Comparison of ENCODE assay signal across 24 cellular contexts in the genomic region with DNA sequence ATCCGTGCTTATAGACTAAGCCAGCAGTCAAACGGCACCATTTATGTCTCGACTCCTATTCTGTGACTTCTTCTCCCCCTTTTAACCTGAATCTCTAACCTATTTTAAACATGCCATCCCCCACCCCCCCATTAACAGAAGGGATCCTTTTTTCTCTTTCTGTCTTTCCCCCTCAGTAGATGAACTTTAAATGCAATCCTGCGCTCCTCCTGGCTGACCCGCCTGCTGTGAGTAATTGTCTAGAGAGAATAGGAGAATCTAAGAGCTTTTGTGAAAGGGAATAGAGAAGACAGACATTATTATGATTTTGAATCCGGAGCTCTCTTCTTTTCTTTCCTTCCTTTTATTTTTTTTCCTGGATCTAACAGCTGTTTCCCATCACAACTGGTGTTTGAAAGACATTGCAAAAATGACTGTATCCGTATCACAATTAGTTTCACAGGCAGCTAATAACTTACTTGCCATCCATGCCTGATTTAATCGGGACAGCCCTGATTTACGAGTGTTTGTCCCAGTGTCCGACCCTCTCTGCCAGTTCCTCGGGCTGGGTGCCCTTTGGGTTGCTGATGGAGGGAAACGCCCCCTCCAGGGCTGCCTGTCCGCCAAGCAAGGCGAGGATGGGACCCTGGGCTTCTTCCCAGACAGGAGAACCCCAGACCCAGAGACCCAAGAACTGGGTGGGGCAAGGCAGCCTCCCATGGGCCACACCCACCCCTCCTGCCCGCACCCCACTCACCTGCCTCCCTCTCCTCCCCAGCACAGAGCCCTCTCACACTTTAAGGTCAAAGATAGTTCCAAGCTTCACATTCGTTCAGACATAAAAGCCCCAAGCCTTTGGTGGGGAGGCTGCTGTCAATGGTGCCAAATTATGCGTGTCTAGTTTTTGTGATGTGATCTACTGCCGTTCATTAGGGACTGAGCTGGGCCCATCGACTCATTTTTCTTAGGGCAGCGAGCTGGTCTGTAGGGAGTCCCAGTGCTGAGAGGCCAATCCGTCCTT.
DNase-seq lines count a peak whose midpoint lies in the region; ATAC-seq and TF ChIP-seq lines count a peak whose summit lies in the region.
"Had no signal": no experiment of that assay in that cellular context is flagged by ENCODE, and none has a peak within 500 bp of the region (broad histone marks: within the 10 kb centered on the region; RNA-seq: fewer than 3 reads in every experiment).

No MANE protein-coding gene starts in this region.

- H3K27me3 ChIP-seq in HUES48 (ENCODE audit: control insufficient read depth, insufficient read depth, low read length): no peaks in the 10 kb centered on the region
- H3K27me3 ChIP-seq: ascending aorta, esophagus squamous epithelium, transverse colon had no signal

- no peak overlapping the region for H3K9ac ChIP-seq in HUES48 (ENCODE audit: low read depth, low read length)

- no peak for ATAC-seq in GM21786 (IDR thresholded peaks at IDR 0.05; ENCODE audit: unreplicated experiment)
- no peak for ATAC-seq in HG03565 (IDR thresholded peaks at IDR 0.05; ENCODE audit: unreplicated experiment)

- no peaks in the 10 kb centered on the region for H3K36me3 Mint-ChIP-seq in nephron progenitor cell (ENCODE audit: low read depth)
- H3K36me3 Mint-ChIP-seq in type B pancreatic cell: no peaks in the 10 kb centered on the region
- H3K36me3 Mint-ChIP-seq: activated naive CD8-positive, alpha-beta T cell treated with anti-CD3 and anti-CD28 coated beads for 36 hours; IgD-negative memory B cell had no signal

- H3K27ac ChIP-seq in HUES48 (ENCODE audit: low read depth, low read length): peak overlapping the region; percentile 55
- H3K27ac ChIP-seq: C4-2B had no signal

- H3K9me3 ChIP-seq in HUES48 (ENCODE audit: control insufficient read depth, insufficient read depth, low read length): no peaks in the 10 kb centered on the region
- H3K9me3 ChIP-seq: ascending aorta, Caco-2, esophagus squamous epithelium, transverse colon had no signal

- H3K4me1 Mint-ChIP-seq in nephron progenitor cell (peaks cover 72% of the 10 kb centered on the region), type B pancreatic cell (ENCODE audit: unreplicated experiment) (peaks cover 57% of the 10 kb centered on the region)
- H3K4me1 Mint-ChIP-seq: IgD-negative memory B cell had no signal

- 0 out of 2 replicates have a peak overlapping the region, but pooled peaks have one; percentile 5 for H3K4me3 ChIP-seq in HUES48 (ENCODE audit: low read depth, low read length)
- H3K4me3 ChIP-seq: ascending aorta, esophagus squamous epithelium, transverse colon had no signal

- DNase-seq in NCI-H2227 treated with DMSO at 0.1 percent for 48 hours (lab: John Stamatoyannopoulos, UW): peak; percentile 93
- DNase-seq in nephron progenitor cell: no peak
- DNase-seq in type B pancreatic cell (ENCODE audit: extremely low spot score, unreplicated experiment): no peak
- DNase-seq in G401 (ENCODE audit: low spot score): no peak
- DNase-seq: activated effector memory CD4-positive, alpha-beta T cell treated with anti-CD3 and anti-CD28 coated beads, Interleukin-2, amount 50 U/mL, for 16 hours; activated naive CD8-positive, alpha-beta T cell treated with anti-CD3 and anti-CD28 coated beads for 36 hours; Caco-2; caudate nucleus; DMS79 treated with DMSO at 0.1 percent for 48 hours; esophagus squamous epithelium; NCI-H1092; NCI-H2081 treated with DMSO at 0.1 percent for 48 hours; NCI-H510A treated with DMSO at 0.1 percent for 48 hours; nucleus accumbens; Right ventricle myocardium superior; small intestine; stimulated activated CD4-positive, alpha-beta T cell treated with anti-CD3 and anti-CD28 coated beads, Interleukin-1b, Interleukin-23, amount 100 ng/mL, for 48 hours; transverse colon had no signal

- peak overlapping the region; percentile 1 for H3K27ac Mint-ChIP-seq in nephron progenitor cell
- H3K27ac Mint-ChIP-seq in type B pancreatic cell: peak overlapping the region; percentile 2
- H3K27ac Mint-ChIP-seq: activated naive CD8-positive, alpha-beta T cell treated with anti-CD3 and anti-CD28 coated beads for 36 hours; IgD-negative memory B cell had no signal

- in situ Hi-C loops in G401 (cut with HindIII; ENCODE audit: low sequenced_read_pairs): no loop called here

- H3K4me3 Mint-ChIP-seq in nephron progenitor cell (no peak overlapping the region), type B pancreatic cell (peak overlapping the region; percentile 54)
- H3K4me3 Mint-ChIP-seq: activated naive CD8-positive, alpha-beta T cell treated with anti-CD3 and anti-CD28 coated beads for 36 hours; IgD-negative memory B cell had no signal

- no peak for TF ChIP-seq CTCF in nephron progenitor cell (IDR thresholded peaks at IDR 0.05)
- TF ChIP-seq CTCF in type B pancreatic cell (conservative IDR thresholded peaks at IDR 0.05): no peak

- no peaks in the 10 kb centered on the region for H3K9me3 Mint-ChIP-seq in nephron progenitor cell
- H3K9me3 Mint-ChIP-seq in type B pancreatic cell: no peaks in the 10 kb centered on the region
- H3K9me3 Mint-ChIP-seq: activated naive CD8-positive, alpha-beta T cell treated with anti-CD3 and anti-CD28 coated beads for 36 hours had no signal

- peaks cover 35% of the 10 kb centered on the region for H3K4me1 ChIP-seq in HUES48 (ENCODE audit: control insufficient read depth, insufficient read depth, low read length)
- H3K4me1 ChIP-seq: Caco-2 had no signal

- peaks cover 15% of the 10 kb centered on the region for H3K27me3 Mint-ChIP-seq in nephron progenitor cell (ENCODE audit: low read depth, poor library complexity)
- H3K27me3 Mint-ChIP-seq in type B pancreatic cell: peaks cover 3% of the 10 kb centered on the region

- H3K36me3 ChIP-seq in HUES48 (ENCODE audit: control insufficient read depth, insufficient read depth, low read length): no peaks in the 10 kb centered on the region
- H3K36me3 ChIP-seq: ascending aorta, esophagus squamous epithelium, transverse colon had no signal
